Comparison of ENCODE assay signal across 2 cellular contexts in the genomic region with DNA sequence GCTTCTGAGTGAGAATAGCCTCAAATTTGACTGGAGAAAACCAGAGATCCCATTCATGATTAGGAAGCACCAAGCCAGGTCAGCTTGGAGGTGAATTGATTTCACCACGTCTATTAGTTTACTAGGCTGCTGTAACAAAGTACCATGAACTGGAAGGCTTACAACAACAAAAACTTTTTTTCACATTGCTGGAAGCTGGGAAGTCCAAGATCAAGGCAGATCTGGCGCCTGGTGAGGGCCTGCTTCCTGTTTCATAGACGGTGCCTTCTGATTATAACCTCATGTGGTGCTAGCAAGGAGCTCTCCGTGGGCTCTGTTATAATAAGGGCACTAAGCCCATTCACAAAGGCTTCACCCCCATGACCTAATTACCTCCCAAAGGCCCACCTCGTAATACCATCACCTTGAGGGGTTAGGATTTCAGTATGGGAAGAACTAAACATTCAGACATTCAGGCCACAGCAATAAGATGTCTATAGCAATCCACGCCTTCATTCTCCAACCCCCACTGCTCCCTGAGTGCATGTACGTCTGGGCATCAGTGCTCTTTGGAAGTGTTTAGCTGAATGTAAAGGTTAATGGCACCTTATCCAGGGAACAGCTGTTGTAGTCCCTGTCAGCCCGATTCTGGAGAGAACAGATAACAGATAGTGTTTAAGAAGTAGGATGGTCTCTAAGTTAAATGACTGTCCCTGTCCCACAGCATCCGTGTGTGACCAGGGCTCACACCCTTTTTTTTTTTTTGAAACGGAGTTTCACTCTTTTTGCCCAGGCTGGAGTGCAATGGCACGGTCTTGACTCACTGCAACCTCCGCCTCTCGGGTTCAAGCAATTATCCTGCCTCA.
TF ChIP-seq lines count a peak whose summit lies in the region.

No MANE protein-coding gene starts in this region.

TF ChIP-seq in K562, 482 proteins besides CTCF, POLR2A, EP300 and RAD21 (continued from another document and continues in another):
- TF ChIP-seq CBFA2T3 (IDR thresholded peaks at IDR 0.05) (peak; percentile 95), THRB (CRISPR knock-in tag; conservative IDR thresholded peaks at IDR 0.05) (no peak), VEZF1 (CRISPR knock-in tag; IDR thresholded peaks at IDR 0.05) (0 out of 2 replicates have a peak, but pooled peaks have one; percentile 31), LCOR (CRISPR knock-in tag; IDR thresholded peaks at IDR 0.05) (no peak), MTA1 (IDR thresholded peaks at IDR 0.05; ENCODE audit: borderline replicate concordance) (no peak), ARNT (IDR thresholded peaks at IDR 0.05) (peak in 1 of 2 experiments; percentile 63; a peak in 1 of 4 replicates), ZBTB11 (CRISPR knock-in tag; IDR thresholded peaks at IDR 0.05) (no peak), POU5F1 (IDR thresholded peaks at IDR 0.05; ENCODE audit: borderline replicate concordance, low read depth, low read length, partially characterized antibody) (no peak), PML (IDR thresholded peaks at IDR 0.05; ENCODE audit: low read length) (peak; percentile 86), TSC22D4 (tag; IDR thresholded peaks at IDR 0.05) (no peak), ZKSCAN8 (CRISPR knock-in tag; IDR thresholded peaks at IDR 0.05) (0 out of 2 replicates have a peak, but pooled peaks have one; percentile 42)
- TF ChIP-seq, protein P1, sequence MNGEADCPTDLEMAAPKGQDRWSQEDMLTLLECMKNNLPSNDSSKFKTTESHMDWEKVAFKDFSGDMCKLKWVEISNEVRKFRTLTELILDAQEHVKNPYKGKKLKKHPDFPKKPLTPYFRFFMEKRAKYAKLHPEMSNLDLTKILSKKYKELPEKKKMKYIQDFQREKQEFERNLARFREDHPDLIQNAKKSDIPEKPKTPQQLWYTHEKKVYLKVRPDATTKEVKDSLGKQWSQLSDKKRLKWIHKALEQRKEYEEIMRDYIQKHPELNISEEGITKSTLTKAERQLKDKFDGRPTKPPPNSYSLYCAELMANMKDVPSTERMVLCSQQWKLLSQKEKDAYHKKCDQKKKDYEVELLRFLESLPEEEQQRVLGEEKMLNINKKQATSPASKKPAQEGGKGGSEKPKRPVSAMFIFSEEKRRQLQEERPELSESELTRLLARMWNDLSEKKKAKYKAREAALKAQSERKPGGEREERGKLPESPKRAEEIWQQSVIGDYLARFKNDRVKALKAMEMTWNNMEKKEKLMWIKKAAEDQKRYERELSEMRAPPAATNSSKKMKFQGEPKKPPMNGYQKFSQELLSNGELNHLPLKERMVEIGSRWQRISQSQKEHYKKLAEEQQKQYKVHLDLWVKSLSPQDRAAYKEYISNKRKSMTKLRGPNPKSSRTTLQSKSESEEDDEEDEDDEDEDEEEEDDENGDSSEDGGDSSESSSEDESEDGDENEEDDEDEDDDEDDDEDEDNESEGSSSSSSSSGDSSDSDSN (IDR thresholded peaks at IDR 0.05; ENCODE audit: borderline replicate concordance in 1 of 2, low read depth in 2 of 2, low read length in 2 of 2): no peak
- TF ChIP-seq, protein P2, sequence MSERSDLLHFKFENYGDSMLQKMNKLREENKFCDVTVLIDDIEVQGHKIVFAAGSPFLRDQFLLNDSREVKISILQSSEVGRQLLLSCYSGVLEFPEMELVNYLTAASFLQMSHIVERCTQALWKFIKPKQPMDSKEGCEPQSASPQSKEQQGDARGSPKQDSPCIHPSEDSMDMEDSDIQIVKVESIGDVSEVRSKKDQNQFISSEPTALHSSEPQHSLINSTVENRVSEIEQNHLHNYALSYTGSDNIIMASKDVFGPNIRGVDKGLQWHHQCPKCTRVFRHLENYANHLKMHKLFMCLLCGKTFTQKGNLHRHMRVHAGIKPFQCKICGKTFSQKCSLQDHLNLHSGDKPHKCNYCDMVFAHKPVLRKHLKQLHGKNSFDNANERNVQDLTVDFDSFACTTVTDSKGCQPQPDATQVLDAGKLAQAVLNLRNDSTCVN (CRISPR knock-in tag; IDR thresholded peaks at IDR 0.05): no peak

TF ChIP-seq in HepG2, 621 proteins besides CTCF, POLR2A, EP300 and RAD21 (continued from another document and continues in another):
- TF ChIP-seq, protein P3, sequence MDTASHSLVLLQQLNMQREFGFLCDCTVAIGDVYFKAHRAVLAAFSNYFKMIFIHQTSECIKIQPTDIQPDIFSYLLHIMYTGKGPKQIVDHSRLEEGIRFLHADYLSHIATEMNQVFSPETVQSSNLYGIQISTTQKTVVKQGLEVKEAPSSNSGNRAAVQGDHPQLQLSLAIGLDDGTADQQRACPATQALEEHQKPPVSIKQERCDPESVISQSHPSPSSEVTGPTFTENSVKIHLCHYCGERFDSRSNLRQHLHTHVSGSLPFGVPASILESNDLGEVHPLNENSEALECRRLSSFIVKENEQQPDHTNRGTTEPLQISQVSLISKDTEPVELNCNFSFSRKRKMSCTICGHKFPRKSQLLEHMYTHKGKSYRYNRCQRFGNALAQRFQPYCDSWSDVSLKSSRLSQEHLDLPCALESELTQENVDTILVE (CRISPR knock-in tag; IDR thresholded peaks at IDR 0.05): 0 out of 2 replicates have a peak, but pooled peaks have one; percentile 13
- no peak for TF ChIP-seq NBN (conservative IDR thresholded peaks at IDR 0.05)
- no peak for TF ChIP-seq ZBTB42 (CRISPR knock-in tag; IDR thresholded peaks at IDR 0.05)
- no peak for TF ChIP-seq TBP (CRISPR knock-in tag; IDR thresholded peaks at IDR 0.05)
- no peak for TF ChIP-seq HES4 (CRISPR knock-in tag; IDR thresholded peaks at IDR 0.05; ENCODE audit: borderline replicate concordance)
- TF ChIP-seq ZNF839 (CRISPR knock-in tag; IDR thresholded peaks at IDR 0.05; ENCODE audit: borderline replicate concordance): no peak
- peak; percentile 11 for TF ChIP-seq JARID2 (CRISPR knock-in tag; IDR thresholded peaks at IDR 0.05; ENCODE audit: insufficient replicate concordance)
- TF ChIP-seq ZMYM4 (CRISPR knock-in tag; IDR thresholded peaks at IDR 0.05): peak; percentile 13; the same call in 1 of the 2 replicates
- TF ChIP-seq TCF7 (IDR thresholded peaks at IDR 0.05; ENCODE audit: low read depth): peak; percentile 44
- TF ChIP-seq POGZ (CRISPR knock-in tag; IDR thresholded peaks at IDR 0.05): no peak
- TF ChIP-seq BCL6 (CRISPR knock-in tag; IDR thresholded peaks at IDR 0.05): peak; percentile 77
- no peak for TF ChIP-seq ZNF878 (CRISPR knock-in tag; IDR thresholded peaks at IDR 0.05)
- peak; percentile 7; the same call in 1 of the 2 replicates for TF ChIP-seq PITX1 (CRISPR knock-in tag; IDR thresholded peaks at IDR 0.05)
- TF ChIP-seq ATRX (CRISPR knock-in tag; IDR thresholded peaks at IDR 0.05; ENCODE audit: borderline replicate concordance): no peak
- peak; percentile 50 for TF ChIP-seq TBL1XR1 (IDR thresholded peaks at IDR 0.05; ENCODE audit: borderline replicate concordance, low read length, partially characterized antibody)
- peak; percentile 44; the same call in 1 of the 2 replicates for TF ChIP-seq MYNN (CRISPR knock-in tag; IDR thresholded peaks at IDR 0.05; ENCODE audit: low read depth)
- TF ChIP-seq ZSCAN9 (CRISPR knock-in tag; IDR thresholded peaks at IDR 0.05; ENCODE audit: borderline replicate concordance): 0 out of 2 replicates have a peak, but pooled peaks have one; percentile 22
- TF ChIP-seq, protein P4, sequence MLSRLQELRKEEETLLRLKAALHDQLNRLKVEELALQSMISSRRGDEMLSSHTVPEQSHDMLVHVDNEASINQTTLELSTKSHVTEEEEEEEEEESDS (CRISPR knock-in tag; IDR thresholded peaks at IDR 0.05; ENCODE audit: borderline replicate concordance): no peak
- no peak for TF ChIP-seq SOX13 (IDR thresholded peaks at IDR 0.05)
- peak in 1 of 2 experiments; percentile 64; a peak in 2 of 4 replicates for TF ChIP-seq SOX13 (CRISPR knock-in tag; conservative IDR thresholded peaks at IDR 0.05 in 1 of 2, IDR thresholded peaks at IDR 0.05 in 1 of 2)
- 0 out of 2 replicates have a peak, but pooled peaks have one; percentile 4 for TF ChIP-seq PRDM10 (CRISPR knock-in tag; IDR thresholded peaks at IDR 0.05; ENCODE audit: low read depth)
- TF ChIP-seq LBX2 (CRISPR knock-in tag; IDR thresholded peaks at IDR 0.05; ENCODE audit: borderline replicate concordance): no peak
- no peak for TF ChIP-seq HOXA9 (CRISPR knock-in tag; IDR thresholded peaks at IDR 0.05; ENCODE audit: borderline replicate concordance)
- no peak for TF ChIP-seq CREB1 (IDR thresholded peaks at IDR 0.05)
- TF ChIP-seq CREB1 (CRISPR knock-in tag; IDR thresholded peaks at IDR 0.05): 0 out of 2 replicates have a peak, but pooled peaks have one; percentile 0
- TF ChIP-seq, protein P5, sequence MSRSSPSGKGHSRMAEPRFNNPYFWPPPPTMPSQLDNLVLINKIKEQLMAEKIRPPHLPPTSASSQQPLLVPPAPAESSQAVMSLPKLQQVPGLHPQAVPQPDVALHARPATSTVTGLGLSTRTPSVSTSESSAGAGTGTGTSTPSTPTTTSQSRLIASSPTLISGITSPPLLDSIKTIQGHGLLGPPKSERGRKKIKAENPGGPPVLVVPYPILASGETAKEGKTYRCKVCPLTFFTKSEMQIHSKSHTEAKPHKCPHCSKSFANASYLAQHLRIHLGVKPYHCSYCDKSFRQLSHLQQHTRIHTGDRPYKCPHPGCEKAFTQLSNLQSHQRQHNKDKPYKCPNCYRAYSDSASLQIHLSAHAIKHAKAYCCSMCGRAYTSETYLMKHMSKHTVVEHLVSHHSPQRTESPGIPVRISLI (CRISPR knock-in tag; IDR thresholded peaks at IDR 0.05; ENCODE audit: borderline replicate concordance): peak; percentile 75; the same call in 1 of the 2 replicates
- TF ChIP-seq CENPBD1 (CRISPR knock-in tag; IDR thresholded peaks at IDR 0.05; ENCODE audit: borderline replicate concordance, low read depth): no peak
- peak; percentile 49; the same call in 1 of the 2 replicates for TF ChIP-seq MED1 (CRISPR knock-in tag; IDR thresholded peaks at IDR 0.05)
- TF ChIP-seq ZNF790 (CRISPR knock-in tag; IDR thresholded peaks at IDR 0.05; ENCODE audit: borderline replicate concordance): no peak
- TF ChIP-seq, protein P6, sequence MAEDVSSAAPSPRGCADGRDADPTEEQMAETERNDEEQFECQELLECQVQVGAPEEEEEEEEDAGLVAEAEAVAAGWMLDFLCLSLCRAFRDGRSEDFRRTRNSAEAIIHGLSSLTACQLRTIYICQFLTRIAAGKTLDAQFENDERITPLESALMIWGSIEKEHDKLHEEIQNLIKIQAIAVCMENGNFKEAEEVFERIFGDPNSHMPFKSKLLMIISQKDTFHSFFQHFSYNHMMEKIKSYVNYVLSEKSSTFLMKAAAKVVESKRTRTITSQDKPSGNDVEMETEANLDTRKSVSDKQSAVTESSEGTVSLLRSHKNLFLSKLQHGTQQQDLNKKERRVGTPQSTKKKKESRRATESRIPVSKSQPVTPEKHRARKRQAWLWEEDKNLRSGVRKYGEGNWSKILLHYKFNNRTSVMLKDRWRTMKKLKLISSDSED (CRISPR knock-in tag; IDR thresholded peaks at IDR 0.05): no peak
- TF ChIP-seq SMAD1 (CRISPR knock-in tag; IDR thresholded peaks at IDR 0.05; ENCODE audit: borderline replicate concordance, low read depth): 0 out of 2 replicates have a peak, but pooled peaks have one; percentile 60
- TF ChIP-seq HNF4A (CRISPR knock-in tag; IDR thresholded peaks at IDR 0.05): 0 out of 2 replicates have a peak, but pooled peaks have one; percentile 16
- TF ChIP-seq, protein P7, sequence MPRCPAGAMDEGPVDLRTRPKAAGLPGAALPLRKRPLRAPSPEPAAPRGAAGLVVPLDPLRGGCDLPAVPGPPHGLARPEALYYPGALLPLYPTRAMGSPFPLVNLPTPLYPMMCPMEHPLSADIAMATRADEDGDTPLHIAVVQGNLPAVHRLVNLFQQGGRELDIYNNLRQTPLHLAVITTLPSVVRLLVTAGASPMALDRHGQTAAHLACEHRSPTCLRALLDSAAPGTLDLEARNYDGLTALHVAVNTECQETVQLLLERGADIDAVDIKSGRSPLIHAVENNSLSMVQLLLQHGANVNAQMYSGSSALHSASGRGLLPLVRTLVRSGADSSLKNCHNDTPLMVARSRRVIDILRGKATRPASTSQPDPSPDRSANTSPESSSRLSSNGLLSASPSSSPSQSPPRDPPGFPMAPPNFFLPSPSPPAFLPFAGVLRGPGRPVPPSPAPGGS (CRISPR knock-in tag; IDR thresholded peaks at IDR 0.05): no peak
- 0 out of 2 replicates have a peak, but pooled peaks have one; percentile 10 for TF ChIP-seq HNF4G (IDR thresholded peaks at IDR 0.05; ENCODE audit: borderline replicate concordance, low read depth, low read length)
- TF ChIP-seq HNF4G (CRISPR knock-in tag; IDR thresholded peaks at IDR 0.05; ENCODE audit: borderline replicate concordance, low read depth): 0 out of 2 replicates have a peak, but pooled peaks have one; percentile 50
- no peak for TF ChIP-seq ZNF343 (CRISPR knock-in tag; IDR thresholded peaks at IDR 0.05)
- 0 out of 2 replicates have a peak, but pooled peaks have one; percentile 5 for TF ChIP-seq ZNF761 (CRISPR knock-in tag; conservative IDR thresholded peaks at IDR 0.05)
- TF ChIP-seq ZNF556 (CRISPR knock-in tag; IDR thresholded peaks at IDR 0.05; ENCODE audit: borderline replicate concordance): no peak
- peak; percentile 47; the same call in 1 of the 2 replicates for TF ChIP-seq ARNTL (CRISPR knock-in tag; IDR thresholded peaks at IDR 0.05)
- TF ChIP-seq KDM3A (CRISPR knock-in tag; IDR thresholded peaks at IDR 0.05; ENCODE audit: low read depth): peak; percentile 19; the same call in 1 of the 2 replicates
- no peak; the same call in 1 of the 2 replicates for TF ChIP-seq NR2F6 (IDR thresholded peaks at IDR 0.05)
- 0 out of 2 replicates have a peak, but pooled peaks have one; percentile 6 for TF ChIP-seq NR2F6 (CRISPR knock-in tag; IDR thresholded peaks at IDR 0.05)
